ENCODE assay signal across 8 cellular contexts in the genomic region with DNA sequence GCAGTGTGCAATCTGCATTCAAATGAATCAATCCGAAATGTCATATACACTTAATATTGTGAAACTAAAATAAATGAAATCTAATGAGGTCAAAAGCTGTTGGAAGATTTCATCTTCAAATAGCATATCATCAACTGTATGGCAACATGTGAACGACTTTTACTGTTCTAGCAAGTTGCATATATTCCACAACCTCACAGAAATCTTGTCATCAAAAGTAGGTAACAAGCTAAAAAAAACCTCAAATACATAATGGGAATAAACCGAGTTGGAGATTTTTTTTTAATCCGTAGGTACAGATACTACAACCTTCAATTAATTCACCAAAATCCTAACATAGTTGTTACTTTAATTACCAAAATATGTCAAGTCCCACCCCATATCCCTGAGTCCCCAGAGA. TPM values are rescaled to one million over a fixed set of nuclear protein-coding genes. Genes with fewer than 3 reads are reported as not detected.
DNase-seq lines count a peak whose midpoint lies in the region; ATAC-seq and TF ChIP-seq lines count a peak whose summit lies in the region.

No MANE protein-coding gene starts in this region.

- H3K27me3 ChIP-seq in heart left ventricle (no peaks in the 10 kb centered on the region), adipocyte (replicated peaks; ENCODE audit: control insufficient read depth, insufficient read depth, low read length) (no peaks in the 10 kb centered on the region)

- H3K27ac ChIP-seq in heart left ventricle (peak overlapping the region; percentile 92 to 100 (median 98)), urinary bladder (ENCODE audit: low read depth) (no peak overlapping the region)

- no peak for TF ChIP-seq POLR2A in heart left ventricle (IDR thresholded peaks at IDR 0.05)
- no peak for TF ChIP-seq POLR2A in lower leg skin (IDR thresholded peaks at IDR 0.05)

- peak overlapping the region; percentile 71 to 100 (median 86) for H3K4me3 ChIP-seq in heart left ventricle
- peak overlapping the region; percentile 96 for H3K4me3 ChIP-seq in adipocyte (ENCODE audit: low read length)
- H3K4me3 ChIP-seq in lower leg skin (ENCODE audit: low read depth, poor library complexity, severe bottlenecking) = peak overlapping the region; percentile 98
- peak overlapping the region; percentile 60 for H3K4me3 ChIP-seq in urinary bladder (ENCODE audit: low read depth, low read length)

- H3K9me3 ChIP-seq in heart left ventricle = no peaks in the 10 kb centered on the region
- no peaks in the 10 kb centered on the region for H3K9me3 ChIP-seq in adipocyte (ENCODE audit: control insufficient read depth, low read length)

- DNase-seq in heart left ventricle (no peak), Right ventricle myocardium superior (no peak), adipocyte (ENCODE audit: low read depth) (peak; percentile 45), lower leg skin (ENCODE audit: low spot score in 2 of 2) (no peak), SKM-1 (lab: John Stamatoyannopoulos, UW; ENCODE audit: unreplicated experiment) (no peak), NCI-H446 treated with DMSO at 0.1 percent for 48 hours (lab: John Stamatoyannopoulos, UW) (no peak), epidermal melanocyte (ENCODE audit: insufficient read length, low spot score) (no peak)

- WGBS in heart left ventricle, 4 donors = 13 to 17% (median 14%) methylated on average over 4 of the region's 4 CpGs
- WGBS in lower leg skin, 2 donors = 7 to 10% methylated on average over 4 of the region's 4 CpGs
- WGBS in urinary bladder = 24% methylated on average over 4 of the region's 4 CpGs

- H3K9ac ChIP-seq in adipocyte (ENCODE audit: low read length) = peak overlapping the region; percentile 98

- H3K4me1 ChIP-seq in heart left ventricle (peaks cover 0 to 55% (median 14%) of the 10 kb centered on the region in 12 donors), adipocyte (ENCODE audit: control insufficient read depth, insufficient read depth, low read length) (peaks cover 35% of the 10 kb centered on the region), urinary bladder (ENCODE audit: insufficient read depth) (peaks cover 2% of the 10 kb centered on the region)

- intact Hi-C loops in heart left ventricle (cut with DNase I) = loop anchor here in 9 of 10 donors (1.0 to 10.0 kb wide), 12 partner anchors 47 to 437 kb away; partner anchors contain the start of genes UGCG (in 6 of the 9), SUSD1 (in 2 of the 9), HSDL2 (in 1 of the 9) and INIP (in 1 of the 9)
- intact Hi-C loops in Right ventricle myocardium superior (cut with DNase I) = no loop called here
- intact Hi-C loops in lower leg skin (cut with DNase I; ENCODE audit: low total_unique reads) = no loop called here

- TF ChIP-seq CTCF in heart left ventricle (IDR thresholded peaks at IDR 0.05) (no peak), lower leg skin (IDR thresholded peaks at IDR 0.05) (no peak)

- no peaks in the 10 kb centered on the region for H3K36me3 ChIP-seq in heart left ventricle
- H3K36me3 ChIP-seq in adipocyte (ENCODE audit: control insufficient read depth, insufficient read depth, low read length, severe bottlenecking) = no peaks in the 10 kb centered on the region
- no peaks in the 10 kb centered on the region for H3K36me3 ChIP-seq in urinary bladder (ENCODE audit: insufficient read depth)

- ATAC-seq in heart left ventricle (no peak), Right ventricle myocardium superior (ENCODE audit: poor library complexity) (no peak)

RNA-seq across cellular contexts. Expression of gene PTBP3, which starts 1.1 kb away (rescaled TPM):
- total RNA-seq in heart left ventricle = 10 to 100 TPM in 7 of 9 donors, 1 to 10 TPM in 2; 9.8 to 49.0 (median 17.7) TPM
- polyA plus RNA-seq in heart left ventricle = 1 to 10 TPM; 2.8 to 6.7 TPM
- total RNA-seq in Right ventricle myocardium superior = 13.7 TPM
- 100 to 1,000 TPM in 3 of 4 donors, 10 to 100 TPM in 1; 82.5 to 201 (median 156) TPM for total RNA-seq in lower leg skin
- total RNA-seq in urinary bladder = 59.9 TPM
- polyA plus RNA-seq in urinary bladder = 12.0 TPM

RNA-seq across cellular contexts. Expression of gene HSDL2, which starts 47.6 kb away (rescaled TPM):
- total RNA-seq in heart left ventricle (100 to 1,000 TPM; 112 to 241 (median 181) TPM), Right ventricle myocardium superior (292 TPM), lower leg skin (10 to 100 TPM; 26.7 to 52.8 (median 50.2) TPM), urinary bladder (63.5 TPM)
- polyA plus RNA-seq in heart left ventricle (100 to 1,000 TPM in 1 of 2 donors, 10 to 100 TPM in 1; 54.0 to 146 TPM), urinary bladder (31.3 TPM)

Comparison
In these comparisons a context has a peak if more than half of its experiments do, and no peak if none do; other contexts are left out.
1. intact Hi-C loops: an anchor here in heart left ventricle (1.0 to 10.0 kb wide); none called in Right ventricle myocardium superior and lower leg skin.